In genomic region chr1:245091171-245091621, GRCh38 we compare ENCODE assay signal across 21 cellular contexts.
DNase-seq lines count a peak whose midpoint lies in the region; ATAC-seq, FAIRE-seq and TF ChIP-seq lines count a peak whose summit lies in the region.
"Had no signal": no experiment of that assay in that cellular context is flagged by ENCODE, and none has a peak within 500 bp of the region (broad histone marks: within the 10 kb centered on the region; RNA-seq: fewer than 3 reads in every experiment).

No MANE protein-coding gene starts in this region.

- H3K27me3 ChIP-seq in bronchial epithelial cell (ENCODE audit: control insufficient read depth, insufficient read depth, low read length) (no peaks in the 10 kb centered on the region), hepatocyte (no peaks in the 10 kb centered on the region)
- H3K27me3 ChIP-seq: upper lobe of left lung had no signal

- H3K9me3 Mint-ChIP-seq in activated T-cell treated with anti-CD3 and anti-CD28 coated beads, Interleukin-2, amount 50 U/mL, for 24 hours: no peaks in the 10 kb centered on the region
- no peaks in the 10 kb centered on the region for H3K9me3 Mint-ChIP-seq in stimulated activated memory B cell treated with anti-CD40 and anti-IgM and Interleukin-4, amounts not matched to agents 10 μg/mL and 1 μg/mL and 100 μg/mL, for 72 hours
- H3K9me3 Mint-ChIP-seq: activated T-helper 17 cell treated with anti-CD3 and anti-CD28 coated beads, Interleukin-2, amount 50 U/mL, for 72 hours; CD14-positive monocyte; H9; natural killer cell treated with Interleukin-12 subunit alpha and Interleukin-12 subunit beta and Interleukin-15 and Interleukin-18, amount 100 ng/mL, for 72 hours had no signal

- H3K27ac ChIP-seq in hepatocyte: peak overlapping the region; percentile 92

- H3K4me2 ChIP-seq in hepatocyte: peak overlapping the region; percentile 7

- ATAC-seq in Right ventricle myocardium inferior: no peak
- no peak for ATAC-seq in stimulated activated memory B cell treated with anti-CD40 and anti-IgM and Interleukin-4, amounts not matched to agents 10 μg/mL and 1 μg/mL and 100 μg/mL, for 72 hours
- ATAC-seq: activated CD8-positive, alpha-beta memory T cell treated with anti-CD3 and anti-CD28 coated beads, Interleukin-2, amount 10 ng/mL, durations not matched to agents 7 days and 5 days had no signal

- DNase-seq in Right ventricle myocardium inferior (ENCODE audit: missing footprints): peak; percentile 65
- no peak for DNase-seq in cardiac septum (ENCODE audit: low spot score)
- DNase-seq in bronchial epithelial cell (ENCODE audit: low read depth): peak; percentile 33
- no peak for DNase-seq in hepatocyte (ENCODE audit: low spot score)
- DNase-seq in activated T-cell treated with anti-CD3 and anti-CD28 coated beads, Interleukin-2, amount 50 U/mL, for 24 hours: no peak
- no peak for DNase-seq in GM12892 (ENCODE audit: insufficient read length)
- DNase-seq in middle frontal gyrus (ENCODE audit: extremely low spot score, low spot score): no peak
- DNase-seq: activated CD8-positive, alpha-beta memory T cell treated with anti-CD3 and anti-CD28 coated beads, Interleukin-2, amount 10 ng/mL, durations not matched to agents 7 days and 5 days; central memory CD4-positive, alpha-beta T cell; H9; hippocampal formation; NCI-H1436; NCI-H2171 had no signal

- H3K4me3 ChIP-seq in bronchial epithelial cell (ENCODE audit: low read depth, low read length) (no peak overlapping the region), hepatocyte (no peak overlapping the region)
- H3K4me3 ChIP-seq: upper lobe of left lung had no signal

- no peaks in the 10 kb centered on the region for H3K36me3 Mint-ChIP-seq in activated T-cell treated with anti-CD3 and anti-CD28 coated beads, Interleukin-2, amount 50 U/mL, for 24 hours (ENCODE audit: low read depth)
- no peaks in the 10 kb centered on the region for H3K36me3 Mint-ChIP-seq in stimulated activated memory B cell treated with anti-CD40 and anti-IgM and Interleukin-4, amounts not matched to agents 10 μg/mL and 1 μg/mL and 100 μg/mL, for 72 hours
- H3K36me3 Mint-ChIP-seq: activated CD8-positive, alpha-beta memory T cell treated with anti-CD3 and anti-CD28 coated beads, Interleukin-2, amount 10 ng/mL, durations not matched to agents 7 days and 5 days; natural killer cell treated with Interleukin-12 subunit alpha and Interleukin-12 subunit beta and Interleukin-15 and Interleukin-18, amount 100 ng/mL, for 72 hours had no signal

- FAIRE-seq in bronchial epithelial cell (lab: Jason Lieb, UNC) (no peak), GM12892 (lab: Jason Lieb, UNC) (no peak)
- FAIRE-seq: GM12891, kidney had no signal

- TF ChIP-seq CTCF in bronchial epithelial cell (IDR thresholded peaks at IDR 0.05; ENCODE audit: insufficient read depth, low read length, severe bottlenecking): no peak
- TF ChIP-seq CTCF in hepatocyte (IDR thresholded peaks at IDR 0.05; ENCODE audit: poor library complexity): no peak

- H3K27me3 Mint-ChIP-seq in activated T-cell treated with anti-CD3 and anti-CD28 coated beads, Interleukin-2, amount 50 U/mL, for 24 hours: no peaks in the 10 kb centered on the region
- no peaks in the 10 kb centered on the region for H3K27me3 Mint-ChIP-seq in stimulated activated memory B cell treated with anti-CD40 and anti-IgM and Interleukin-4, amounts not matched to agents 10 μg/mL and 1 μg/mL and 100 μg/mL, for 72 hours
- H3K27me3 Mint-ChIP-seq: activated CD4-positive, alpha-beta T cell treated with anti-CD3 and anti-CD28 coated beads for 36 hours; activated CD8-positive, alpha-beta memory T cell treated with anti-CD3 and anti-CD28 coated beads, Interleukin-2, amount 10 ng/mL, durations not matched to agents 7 days and 5 days; activated T-helper 17 cell treated with anti-CD3 and anti-CD28 coated beads, Interleukin-2, amount 50 U/mL, for 72 hours; natural killer cell treated with Interleukin-12 subunit alpha and Interleukin-12 subunit beta and Interleukin-15 and Interleukin-18, amount 100 ng/mL, for 72 hours had no signal

- TF ChIP-seq POLR2A in GM12892 (IDR thresholded peaks at IDR 0.05; ENCODE audit: low read depth, low read length): no peak

- H3K27ac Mint-ChIP-seq in activated T-cell treated with anti-CD3 and anti-CD28 coated beads, Interleukin-2, amount 50 U/mL, for 24 hours: no peak overlapping the region
- no peak overlapping the region for H3K27ac Mint-ChIP-seq in stimulated activated memory B cell treated with anti-CD40 and anti-IgM and Interleukin-4, amounts not matched to agents 10 μg/mL and 1 μg/mL and 100 μg/mL, for 72 hours
- H3K27ac Mint-ChIP-seq: activated CD4-positive, alpha-beta T cell treated with anti-CD3 and anti-CD28 coated beads for 36 hours; activated CD8-positive, alpha-beta memory T cell treated with anti-CD3 and anti-CD28 coated beads, Interleukin-2, amount 10 ng/mL, durations not matched to agents 7 days and 5 days; activated T-helper 17 cell treated with anti-CD3 and anti-CD28 coated beads, Interleukin-2, amount 50 U/mL, for 72 hours; CD14-positive monocyte; H9; natural killer cell treated with Interleukin-12 subunit alpha and Interleukin-12 subunit beta and Interleukin-15 and Interleukin-18, amount 100 ng/mL, for 72 hours had no signal

- no peaks in the 10 kb centered on the region for H3K9me3 ChIP-seq in hepatocyte (ENCODE audit: low read depth)
- H3K9me3 ChIP-seq: upper lobe of left lung had no signal

- H3K4me1 Mint-ChIP-seq in activated T-cell treated with anti-CD3 and anti-CD28 coated beads, Interleukin-2, amount 50 U/mL, for 24 hours (ENCODE audit: low read depth): no peaks in the 10 kb centered on the region
- no peaks in the 10 kb centered on the region for H3K4me1 Mint-ChIP-seq in stimulated activated memory B cell treated with anti-CD40 and anti-IgM and Interleukin-4, amounts not matched to agents 10 μg/mL and 1 μg/mL and 100 μg/mL, for 72 hours
- H3K4me1 Mint-ChIP-seq: activated CD4-positive, alpha-beta T cell treated with anti-CD3 and anti-CD28 coated beads for 36 hours; activated CD8-positive, alpha-beta memory T cell treated with anti-CD3 and anti-CD28 coated beads, Interleukin-2, amount 10 ng/mL, durations not matched to agents 7 days and 5 days; activated T-helper 17 cell treated with anti-CD3 and anti-CD28 coated beads, Interleukin-2, amount 50 U/mL, for 72 hours; H9 had no signal

- WGBS in hepatocyte (ENCODE audit: low lambda C conversion rate, missing lambda C conversion rate): 85% methylated on average over 16 of the region's 16 CpGs

- H3K4me3 Mint-ChIP-seq in activated T-cell treated with anti-CD3 and anti-CD28 coated beads, Interleukin-2, amount 50 U/mL, for 24 hours: no peak overlapping the region
- no peak overlapping the region for H3K4me3 Mint-ChIP-seq in stimulated activated memory B cell treated with anti-CD40 and anti-IgM and Interleukin-4, amounts not matched to agents 10 μg/mL and 1 μg/mL and 100 μg/mL, for 72 hours
- H3K4me3 Mint-ChIP-seq: activated CD4-positive, alpha-beta T cell treated with anti-CD3 and anti-CD28 coated beads for 36 hours; activated CD8-positive, alpha-beta memory T cell treated with anti-CD3 and anti-CD28 coated beads, Interleukin-2, amount 10 ng/mL, durations not matched to agents 7 days and 5 days; activated T-helper 17 cell treated with anti-CD3 and anti-CD28 coated beads, Interleukin-2, amount 50 U/mL, for 72 hours; CD14-positive monocyte; H9; natural killer cell treated with Interleukin-12 subunit alpha and Interleukin-12 subunit beta and Interleukin-15 and Interleukin-18, amount 100 ng/mL, for 72 hours had no signal

- H3K79me2 ChIP-seq in hepatocyte: no peaks in the 10 kb centered on the region

- peak overlapping the region; percentile 24 for H2AFZ ChIP-seq in hepatocyte

- intact Hi-C loops in Right ventricle myocardium inferior (cut with DNase I): no loop called here
- intact Hi-C loops in cardiac septum (cut with DNase I): no loop called here

- H3K36me3 ChIP-seq in bronchial epithelial cell (ENCODE audit: control insufficient read depth, insufficient read depth, low read length) (no peaks in the 10 kb centered on the region), hepatocyte (replicated peaks; ENCODE audit: insufficient read depth, low read depth) (no peaks in the 10 kb centered on the region)
- H3K36me3 ChIP-seq: upper lobe of left lung had no signal

- H4K20me1 ChIP-seq in hepatocyte (ENCODE audit: insufficient read depth, poor library complexity, severe bottlenecking): no peaks in the 10 kb centered on the region

- no peaks in the 10 kb centered on the region for H3K9me2 ChIP-seq in hepatocyte (replicated peaks; ENCODE audit: insufficient read depth)

- H3K4me1 ChIP-seq in hepatocyte (ENCODE audit: insufficient read depth): peaks cover 16% of the 10 kb centered on the region

Comparison
In these comparisons a context has a peak if more than half of its experiments do, and no peak if none do; other contexts are left out.
1. DNase-seq: peak in Right ventricle myocardium inferior (single experiment) and bronchial epithelial cell (single experiment); none in cardiac septum (single experiment), hepatocyte (single experiment), activated T-cell treated with anti-CD3 and anti-CD28 coated beads, Interleukin-2, amount 50 U/mL, for 24 hours (single experiment), GM12892 (single experiment) and middle frontal gyrus (single experiment).